In the genomic region with DNA sequence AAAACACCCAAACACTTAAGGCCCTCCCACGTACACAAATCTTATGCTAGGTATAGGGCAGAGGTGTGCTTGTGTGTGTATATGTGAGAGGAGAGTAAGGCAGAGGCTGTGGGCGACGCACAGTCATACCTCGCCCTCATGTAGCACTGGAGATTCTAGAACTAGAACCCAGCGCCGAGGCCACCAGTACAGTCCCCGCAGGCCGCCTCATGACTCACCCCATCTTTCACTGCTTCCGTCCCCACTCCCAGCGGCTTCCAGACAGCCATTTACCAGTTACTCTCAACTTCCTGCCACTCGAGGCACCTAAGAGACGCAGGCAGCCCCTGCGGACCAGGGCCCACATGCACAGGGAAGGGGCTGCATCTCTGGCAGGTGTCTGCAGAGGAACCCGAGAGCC, we compare ENCODE assay signal across 11 cellular contexts. TPM values are rescaled to one million over a fixed set of nuclear protein-coding genes. Genes with fewer than 3 reads are reported as not detected.
DNase-seq lines count a peak whose midpoint lies in the region; ATAC-seq, FAIRE-seq and TF ChIP-seq lines count a peak whose summit lies in the region.
"Had no signal": no experiment of that assay in that cellular context is flagged by ENCODE, and none has a peak within 500 bp of the region (broad histone marks: within the 10 kb centered on the region; RNA-seq: fewer than 3 reads in every experiment).

No MANE protein-coding gene starts in this region.

- H3K9me3 Mint-ChIP-seq in activated naive CD8-positive, alpha-beta T cell treated with anti-CD3 and anti-CD28 coated beads, Interleukin-2, amount 10 ng/mL, durations not matched to agents 7 days and 5 days, result no peaks in the 10 kb centered on the region

- H3K4me3 ChIP-seq in small intestine (ENCODE audit: low read depth in 1 of 2, low read length in 2 of 2) (no peak overlapping the region), transverse colon (no peak overlapping the region), WERI-Rb-1 (ENCODE audit: low read depth, low read length) (no peak overlapping the region)

- no peaks in the 10 kb centered on the region for H3K27me3 Mint-ChIP-seq in activated naive CD8-positive, alpha-beta T cell treated with anti-CD3 and anti-CD28 coated beads, Interleukin-2, amount 10 ng/mL, durations not matched to agents 7 days and 5 days

- peak; percentile 29 for DNase-seq in activated CD4-positive, CD25-positive, alpha-beta regulatory T cell treated with anti-CD3 and anti-CD28 coated beads, Interleukin-2, amount 50 U/mL, for 16 hours (ENCODE audit: low read depth, low spot score)
- DNase-seq in activated CD4-positive, CD25-positive, alpha-beta regulatory T cell (lab: John Stamatoyannopoulos, UW), result no peak
- no peak for DNase-seq in activated naive CD8-positive, alpha-beta T cell treated with anti-CD3 and anti-CD28 coated beads, Interleukin-2, amount 10 ng/mL, durations not matched to agents 7 days and 5 days
- DNase-seq in small intestine, result peak; percentile 47
- peak; percentile 32 for DNase-seq in transverse colon
- no peak for DNase-seq in WERI-Rb-1
- DNase-seq in NCI-H1105 treated with DMSO at 0.1 percent for 48 hours (lab: John Stamatoyannopoulos, UW), result no peak
- DNase-seq: hypothalamus had no signal

- H3K27ac ChIP-seq in small intestine (ENCODE audit: low read depth in 1 of 2, low read length in 1 of 2), result peak overlapping the region in 1 of 2 donors; percentile 88
- H3K27ac ChIP-seq in transverse colon, result peak overlapping the region; percentile 18 to 41 (median 24)
- H3K27ac ChIP-seq in WERI-Rb-1, result no peak overlapping the region
- H3K27ac ChIP-seq: 22Rv1 had no signal

- H3K9me3 ChIP-seq in small intestine (ENCODE audit: control insufficient read depth, low read depth) (no peaks in the 10 kb centered on the region), transverse colon (no peaks in the 10 kb centered on the region), WERI-Rb-1 (ENCODE audit: severe bottlenecking) (no peaks in the 10 kb centered on the region)

- peaks cover 24% of the 10 kb centered on the region for H3K4me1 Mint-ChIP-seq in activated naive CD8-positive, alpha-beta T cell treated with anti-CD3 and anti-CD28 coated beads, Interleukin-2, amount 10 ng/mL, durations not matched to agents 7 days and 5 days

- H3K4me1 ChIP-seq in small intestine (ENCODE audit: control insufficient read depth in 2 of 2, insufficient read depth in 1 of 2, low read depth in 1 of 2, low read length in 1 of 2) (no peaks in the 10 kb centered on the region), transverse colon (no peaks in the 10 kb centered on the region)

- WGBS in small intestine, 3 donors, result 76 to 85% (median 83%) methylated on average over 14 of the region's 14 CpGs
- 80% methylated on average over 1 to 14 of the region's 14 CpGs for WGBS in transverse colon (ENCODE audit: low coverage in 1 of 2), 2 donors

- intact Hi-C loops in transverse colon (cut with DNase I; ENCODE audit: low total_unique reads), result no loop called here

- peak; percentile 23 for ATAC-seq in activated naive CD8-positive, alpha-beta T cell treated with anti-CD3 and anti-CD28 coated beads, Interleukin-2, amount 10 ng/mL, durations not matched to agents 7 days and 5 days (ENCODE audit: low read depth)
- no peak for ATAC-seq in HG02970 (IDR thresholded peaks at IDR 0.05; ENCODE audit: low FRiP score, unreplicated experiment)

- H3K36me3 ChIP-seq in small intestine (ENCODE audit: control insufficient read depth in 2 of 2, insufficient read depth in 2 of 2, low read length in 2 of 2) (peaks cover 17 to 29% of the 10 kb centered on the region in 2 donors), transverse colon (peaks cover 0 to 49% (median 17%) of the 10 kb centered on the region in 4 donors), WERI-Rb-1 (peaks cover 89% of the 10 kb centered on the region)

- FAIRE-seq in small intestine (lab: Jason Lieb, UNC), result no peak
- FAIRE-seq: astrocyte had no signal

- H3K27me3 ChIP-seq in small intestine (ENCODE audit: control insufficient read depth in 2 of 2, insufficient read depth in 2 of 2, low read length in 2 of 2) (no peaks in the 10 kb centered on the region), transverse colon (no peaks in the 10 kb centered on the region), WERI-Rb-1 (ENCODE audit: insufficient read depth, low read depth, severe bottlenecking) (no peaks in the 10 kb centered on the region)

- H3K36me3 Mint-ChIP-seq in activated naive CD8-positive, alpha-beta T cell treated with anti-CD3 and anti-CD28 coated beads, Interleukin-2, amount 10 ng/mL, durations not matched to agents 7 days and 5 days, result peaks cover 30% of the 10 kb centered on the region

- no peak for TF ChIP-seq EP300 in transverse colon (IDR thresholded peaks at IDR 0.05; ENCODE audit: low read depth)

- POLR2A ChIA-PET in activated naive CD8-positive, alpha-beta T cell treated with anti-CD3 and anti-CD28 coated beads, Interleukin-2, amount 10 ng/mL, durations not matched to agents 7 days and 5 days (lab: Charles Lee), result interaction anchor here (0.5 kb wide), 1 partner anchor 80 kb away, joined by 3 read pairs; no protein-coding TSS in a partner anchor

- in situ Hi-C loops in transverse colon (cut with MboI; ENCODE audit: low pct_ligation_motif_present in 1 of 4, low pct_unique_long_range_greater_than_20kb in 1 of 4, low sequenced_read_pairs in 3 of 4), result loop anchor here in 1 of 4 donors (25.0 kb wide), 1 partner anchor 318 kb away; no protein-coding TSS in a partner anchor

- no peak for TF ChIP-seq POLR2A in transverse colon (IDR thresholded peaks at IDR 0.05)

- H3K27ac Mint-ChIP-seq in activated naive CD8-positive, alpha-beta T cell treated with anti-CD3 and anti-CD28 coated beads, Interleukin-2, amount 10 ng/mL, durations not matched to agents 7 days and 5 days, result no peak overlapping the region

- TF ChIP-seq CTCF in transverse colon (IDR thresholded peaks at IDR 0.05), result no peak
- TF ChIP-seq CTCF in WERI-Rb-1 (IDR thresholded peaks at IDR 0.05; ENCODE audit: low read depth, low read length), result no peak

- H3K4me3 Mint-ChIP-seq in activated naive CD8-positive, alpha-beta T cell treated with anti-CD3 and anti-CD28 coated beads, Interleukin-2, amount 10 ng/mL, durations not matched to agents 7 days and 5 days, result no peak overlapping the region

RNA-seq across cellular contexts. Expression of a gene that starts 23.2 kb away (rescaled TPM):
- 100 to 1,000 TPM; 180 to 200 TPM for total RNA-seq in activated naive CD8-positive, alpha-beta T cell treated with anti-CD3 and anti-CD28 coated beads, Interleukin-2, amount 10 ng/mL, durations not matched to agents 7 days and 5 days
- 10 to 100 TPM; 37.6 to 46.3 (median 38.6) TPM for polyA plus RNA-seq in small intestine
- 100 to 1,000 TPM; 103 to 156 (median 142) TPM for total RNA-seq in transverse colon

RNA-seq across cellular contexts. Expression of a gene that starts 35.3 kb away (rescaled TPM):
- 10 to 100 TPM; 87.8 to 94.3 TPM for total RNA-seq in activated naive CD8-positive, alpha-beta T cell treated with anti-CD3 and anti-CD28 coated beads, Interleukin-2, amount 10 ng/mL, durations not matched to agents 7 days and 5 days
- polyA plus RNA-seq in small intestine, result 10 to 100 TPM in 2 of 3 donors, 1 to 10 TPM in 1; 8.1 to 19.6 (median 18.6) TPM
- 10 to 100 TPM; 28.5 to 96.5 (median 63.5) TPM for total RNA-seq in transverse colon

Comparison
In these comparisons a context has a peak if more than half of its experiments do, and no peak if none do; other contexts are left out.
1. DNase-seq: peak in activated CD4-positive, CD25-positive, alpha-beta regulatory T cell treated with anti-CD3 and anti-CD28 coated beads, Interleukin-2, amount 50 U/mL, for 16 hours (single experiment), small intestine (single experiment) and transverse colon (single experiment); none in activated CD4-positive, CD25-positive, alpha-beta regulatory T cell (0 of 4), activated naive CD8-positive, alpha-beta T cell treated with anti-CD3 and anti-CD28 coated beads, Interleukin-2, amount 10 ng/mL, durations not matched to agents 7 days and 5 days (single experiment), WERI-Rb-1 (single experiment) and NCI-H1105 treated with DMSO at 0.1 percent for 48 hours (single experiment).